Comparison of ENCODE assay signal across 13 cellular contexts in genomic region chr2:54191361-54192130, GRCh38.
A peak's percentile ranks its signal among the peaks of the same experiment; 100 is the strongest.
DNase-seq lines count a peak whose midpoint lies in the region; TF ChIP-seq lines count a peak whose summit lies in the region.
"Had no signal": no experiment of that assay in that cellular context is flagged by ENCODE, and none has a peak within 500 bp of the region (broad histone marks: within the 10 kb centered on the region; RNA-seq: fewer than 3 reads in every experiment).

No MANE protein-coding gene starts in this region.

- H3K4me3 Mint-ChIP-seq in nephron progenitor cell: no peak overlapping the region
- H3K4me3 Mint-ChIP-seq: CD4-positive, CD25-positive, alpha-beta regulatory T cell had no signal

- POLR2A ChIA-PET in GM10248 (lab: Yijun Ruan, JAX): no interaction called here

- CTCF ChIA-PET in GM10248 (lab: Yijun Ruan, JAX): no interaction called here

- no peaks in the 10 kb centered on the region for H3K4me1 Mint-ChIP-seq in nephron progenitor cell
- H3K4me1 Mint-ChIP-seq: CD4-positive, CD25-positive, alpha-beta regulatory T cell had no signal

- H3K4me3 ChIP-seq in AG10803 (ENCODE audit: low read length): no peak overlapping the region
- H3K4me3 ChIP-seq: A549; BLaER1 treated with 17β-estradiol and CSF1 and Interleukin-3, amounts not matched to agents 10 nM and 100 nM had no signal

- H3K9me3 Mint-ChIP-seq in nephron progenitor cell: no peaks in the 10 kb centered on the region
- H3K9me3 Mint-ChIP-seq: CD4-positive, CD25-positive, alpha-beta regulatory T cell had no signal

- no peaks in the 10 kb centered on the region for H3K27me3 Mint-ChIP-seq in nephron progenitor cell (ENCODE audit: low read depth, poor library complexity)
- H3K27me3 Mint-ChIP-seq: CD4-positive, CD25-positive, alpha-beta regulatory T cell had no signal

- TF ChIP-seq CTCF in AG10803 (conservative IDR thresholded peaks at IDR 0.05; ENCODE audit: low read length): no peak
- TF ChIP-seq CTCF in nephron progenitor cell (IDR thresholded peaks at IDR 0.05): no peak
- TF ChIP-seq CTCF in GM10248 (IDR thresholded peaks at IDR 0.05; ENCODE audit: control extremely low read depth, extremely low read depth, low read depth, missing control alignments): no peak

- peak overlapping the region; percentile 23 for H3K27ac Mint-ChIP-seq in nephron progenitor cell
- H3K27ac Mint-ChIP-seq: CD4-positive, CD25-positive, alpha-beta regulatory T cell had no signal

- DNase-seq in AG10803 (ENCODE audit: low read depth) (peak; percentile 44), GM03348 (ENCODE audit: low spot score) (peak; percentile 36), astrocyte of the hippocampus (ENCODE audit: low read depth, low spot score) (peak; percentile 5), nephron progenitor cell (no peak), GM10248 (ENCODE audit: extremely low spot score) (no peak), NCI-H2171 (lab: John Stamatoyannopoulos, UW) (no peak)
- DNase-seq: Calu3; CD4-positive, CD25-positive, alpha-beta regulatory T cell; DMS 273 treated with DMSO at 0.1 percent for 48 hours; IMR-90; KG1 had no signal

- no peaks in the 10 kb centered on the region for H3K36me3 Mint-ChIP-seq in nephron progenitor cell (ENCODE audit: low read depth)

Comparison
In these comparisons a context has a peak if more than half of its experiments do, and no peak if none do; other contexts are left out.
1. DNase-seq: peak in AG10803 (single experiment), GM03348 (single experiment) and astrocyte of the hippocampus (single experiment); none in nephron progenitor cell (single experiment), GM10248 (single experiment) and NCI-H2171 (single experiment).